ENCODE assay signal across 22 cellular contexts in the genomic region with DNA sequence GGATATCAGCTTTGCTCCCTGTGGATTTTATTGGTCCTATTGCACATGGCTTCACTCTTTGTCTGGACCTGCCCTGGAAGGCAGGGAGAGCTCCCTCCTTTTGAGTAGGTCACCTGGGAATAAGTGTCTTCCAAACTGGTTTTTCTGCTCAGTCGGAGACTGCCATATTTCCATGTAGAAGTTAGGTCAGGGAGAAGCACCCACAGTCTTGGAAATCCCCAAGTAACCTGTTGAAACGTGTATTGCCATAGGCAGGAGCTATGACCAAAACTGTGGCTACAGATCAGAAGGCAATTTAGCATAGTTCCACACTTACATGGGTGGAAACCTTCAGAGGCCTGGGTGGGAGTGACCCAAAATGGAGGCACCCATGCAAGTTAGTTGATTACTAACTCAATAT. TPM values are rescaled to one million over a fixed set of nuclear protein-coding genes. Genes with fewer than 3 reads are reported as not detected.
"Had no signal": no experiment of that assay in that cellular context is flagged by ENCODE, and none has a peak within 500 bp of the region (broad histone marks: within the 10 kb centered on the region; RNA-seq: fewer than 3 reads in every experiment).

No MANE protein-coding gene starts in this region.

- H3K9me3 Mint-ChIP-seq: activated naive CD4-positive, alpha-beta T cell treated with anti-CD3 and anti-CD28 coated beads, Interleukin-2, amount 50 U/mL, for 24 hours; natural killer cell; T-helper 2 cell treated with Interferon-gamma antibody and Interleukin-4, amounts not matched to agents 5 μg/mL and 100 μg/mL, for 36 hours had no signal

- H3K4me2 ChIP-seq: hepatocyte had no signal

- H3K4me3 ChIP-seq: coronary artery, hepatocyte, left lung, lung, psoas muscle, right atrium auricular region, tibial nerve had no signal

- H3K36me3 Mint-ChIP-seq: activated naive CD4-positive, alpha-beta T cell treated with anti-CD3 and anti-CD28 coated beads, Interleukin-2, amount 50 U/mL, for 24 hours; natural killer cell had no signal

- DNase-seq: activated CD4-positive, alpha-beta T cell treated with anti-CD3 and anti-CD28 coated beads for 1 hour; activated CD4-positive, alpha-beta T cell treated with anti-CD3 and anti-CD28 coated beads, Interleukin-2, amount 50 U/mL, for 1 hour; activated gamma-delta T cell treated with Interleukin-2 at 50 U/mL for 16 hours; activated T-cell treated with anti-CD3 and anti-CD28 coated beads, Interleukin-2, amount 50 U/mL, for 1 hour; cerebellar nuclear complex; foreskin melanocyte; immature natural killer cell; kidney glomerular epithelial cell; left lung; midbrain; natural killer cell; psoas muscle; stimulated activated CD4-positive, alpha-beta T cell treated with anti-CD3 and anti-CD28 coated beads, Interleukin-4, amount 100 ng/mL, for 24 hours; stimulated activated naive CD4-positive, alpha-beta T cell treated with Interleukin-2 at 50 U/mL for 16 hours had no signal

- H3K9me3 ChIP-seq: left lung, psoas muscle, right atrium auricular region, tibial nerve had no signal

- H2AFZ ChIP-seq: hepatocyte had no signal

- H3K79me2 ChIP-seq: hepatocyte had no signal

- H3K27ac ChIP-seq: hepatocyte, left lung, psoas muscle, right atrium auricular region, VCaP had no signal

- H3K27ac Mint-ChIP-seq: activated naive CD4-positive, alpha-beta T cell treated with anti-CD3 and anti-CD28 coated beads, Interleukin-2, amount 50 U/mL, for 24 hours; immature natural killer cell; natural killer cell; T-helper 2 cell treated with Interferon-gamma antibody and Interleukin-4, amounts not matched to agents 5 μg/mL and 100 μg/mL, for 36 hours had no signal

- H3K27me3 ChIP-seq: hepatocyte, right atrium auricular region, tibial nerve had no signal

- H3K36me3 ChIP-seq: left lung, right atrium auricular region, tibial nerve had no signal

- ATAC-seq: left lung, natural killer cell, psoas muscle had no signal

- H3K4me3 Mint-ChIP-seq: activated naive CD4-positive, alpha-beta T cell treated with anti-CD3 and anti-CD28 coated beads, Interleukin-2, amount 50 U/mL, for 24 hours; immature natural killer cell; natural killer cell; T-helper 2 cell treated with Interferon-gamma antibody and Interleukin-4, amounts not matched to agents 5 μg/mL and 100 μg/mL, for 36 hours had no signal

RNA-seq across cellular contexts. Expression of gene GNG12, which starts 3.5 kb away (rescaled TPM):
- total RNA-seq: natural killer cell had no signal
